Comparison of ENCODE assay signal across 8 cellular contexts in the genomic region with DNA sequence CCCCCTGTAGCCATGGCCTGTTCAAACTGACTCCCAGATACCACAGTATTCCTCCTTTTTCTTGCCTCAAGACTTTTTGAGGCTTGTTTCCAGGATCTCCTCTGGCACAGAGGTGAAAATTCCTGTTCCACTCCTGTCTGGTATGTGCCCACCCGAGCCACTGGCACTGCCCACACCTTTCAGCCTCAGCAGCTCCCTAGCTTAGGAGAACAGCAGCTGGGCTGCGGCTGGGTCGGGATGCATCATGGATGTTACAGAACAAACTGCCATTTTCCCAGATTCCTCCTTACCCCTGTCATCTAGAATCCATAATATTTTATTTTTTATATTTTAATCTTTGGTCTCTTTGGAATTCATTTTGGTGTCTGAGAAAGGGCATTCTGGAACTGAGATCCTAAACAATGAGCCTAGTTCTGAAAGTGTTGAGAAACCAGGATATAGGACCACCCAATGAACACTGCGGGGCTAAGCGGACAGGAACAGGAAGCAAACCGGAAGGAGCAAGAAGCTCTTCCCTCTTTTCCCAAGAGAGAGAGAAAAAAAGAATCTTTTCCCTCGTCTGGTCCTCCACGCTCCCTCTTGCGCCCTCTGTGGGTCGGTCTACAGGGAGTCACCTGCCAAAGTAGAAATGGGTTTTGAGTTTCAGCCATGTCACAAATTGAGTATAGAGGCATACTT. TPM values are rescaled to one million over a fixed set of nuclear protein-coding genes. Genes with fewer than 3 reads are reported as not detected.
DNase-seq lines count a peak whose midpoint lies in the region; ATAC-seq, FAIRE-seq and TF ChIP-seq lines count a peak whose summit lies in the region.

No MANE protein-coding gene starts in this region.

- TF ChIP-seq CTCF in A549 (IDR thresholded peaks at IDR 0.05): peak; percentile 80

- no peak for TF ChIP-seq POLR2A in A549 (IDR thresholded peaks at IDR 0.05; ENCODE audit: low read length)
- TF ChIP-seq POLR2A in GM12891 (IDR thresholded peaks at IDR 0.05; ENCODE audit: low read depth, low read length): no peak

- CTCF ChIA-PET in A549 (lab: Yijun Ruan, JAX): interaction anchor here (0.6 to 13.5 kb wide), 50 partner anchors 9 to 384 kb away, joined by 3 to 243 read pairs (median 4); partner anchors contain the start of genes CCDC107, CREB3, FAM221B and HRCT1

- WGBS in A549 (ENCODE audit: missing lambda C conversion rate): 18% methylated on average over 10 of the region's 10 CpGs

- H3K27ac ChIP-seq in A549: peak overlapping the region; percentile 52 to 78

- peak; percentile 65 to 68 for TF ChIP-seq RAD21 in A549 (conservative IDR thresholded peaks at IDR 0.05 in 1 of 2, IDR thresholded peaks at IDR 0.05 in 1 of 2)

- peak overlapping the region; percentile 61 for H3K4me2 ChIP-seq in A549

- TF ChIP-seq EP300 in A549 (IDR thresholded peaks at IDR 0.05): no peak

- POLR2A ChIA-PET in A549 (lab: Yijun Ruan, JAX): interaction anchor here (0.6 to 1.9 kb wide), 6 partner anchors 9 to 245 kb away, joined by 3 to 9 read pairs (median 6); partner anchors contain the start of genes CLTA and HRCT1

- DNase-seq in A549 (ENCODE audit: low read depth in 1 of 2, low spot score in 1 of 2) (peak; percentile 90 to 94), GM12891 (ENCODE audit: insufficient read length, low spot score) (peak; percentile 23), NCI-H2196 treated with DMSO at 0.1 percent for 48 hours (lab: John Stamatoyannopoulos, UW; ENCODE audit: unreplicated experiment) (peak; percentile 19), cerebellum (ENCODE audit: low spot score) (peak; percentile 88), left lobe of liver (ENCODE audit: low spot score) (peak; percentile 76)
- peak; percentile 31 for DNase-seq in activated CD4-positive, alpha-beta T cell treated with anti-CD3 and anti-CD28 coated beads for 1 hour
- peak; percentile 49 to 69 for DNase-seq in stimulated activated CD4-positive, alpha-beta T cell treated with anti-CD3 and anti-CD28 coated beads, Interleukin-4, amount 100 ng/mL, for 4 hours

- H3K9me3 ChIP-seq in A549: no peaks in the 10 kb centered on the region

- peak; percentile 84 to 95 for ATAC-seq in A549
- ATAC-seq in left lobe of liver: peak; percentile 96
- ATAC-seq in HG03045 (IDR thresholded peaks at IDR 0.05; ENCODE audit: unreplicated experiment): no peak

- H3K4me1 ChIP-seq in A549: peaks cover 4% of the 10 kb centered on the region; the same call in 1 of the 3 replicates

- H3K4me3 ChIP-seq in A549: peak overlapping the region; percentile 32

- peak; percentile 90 for FAIRE-seq in A549 (lab: Jason Lieb, UNC)
- FAIRE-seq in GM12891 (lab: Jason Lieb, UNC): peak; percentile 61

TF ChIP-seq in A549, 52 proteins besides CTCF, POLR2A, EP300 and RAD21 (continues in another document):
- no peak for TF ChIP-seq CHD4 (IDR thresholded peaks at IDR 0.05; ENCODE audit: borderline replicate concordance)
- no peak for TF ChIP-seq RCOR1 (IDR thresholded peaks at IDR 0.05; ENCODE audit: low read depth, low read length)
- TF ChIP-seq JUN (IDR thresholded peaks at IDR 0.05): 0 out of 5 replicates have a peak, but pooled peaks of 1 of the 2 experiments have one; percentile 38
- TF ChIP-seq REST (IDR thresholded peaks at IDR 0.05): no peak
- TF ChIP-seq SMC3 (IDR thresholded peaks at IDR 0.05): peak; percentile 80
- no peak for TF ChIP-seq TFCP2L1 (CRISPR knock-in tag; IDR thresholded peaks at IDR 0.05)
- 0 out of 2 replicates have a peak, but pooled peaks have one; percentile 42 for TF ChIP-seq ZSCAN20 (CRISPR knock-in tag; IDR thresholded peaks at IDR 0.05)
- no peak for TF ChIP-seq FOSL2 (IDR thresholded peaks at IDR 0.05)
- no peak for TF ChIP-seq FOSL2 (CRISPR knock-in tag; IDR thresholded peaks at IDR 0.05)

TF ChIP-seq in GM12891, 5 proteins besides CTCF, POLR2A, EP300 and RAD21:
- no peak for TF ChIP-seq PAX5 (IDR thresholded peaks at IDR 0.05; ENCODE audit: insufficient read depth, low read length, severe bottlenecking)

RNA-seq across cellular contexts. Expression of gene OR2S2, which starts 12.5 kb away (rescaled TPM):
- not detected in 2 replicates for polyA plus RNA-seq in A549 (2011; rRNA removed)
- polyA plus RNA-seq in A549 (2012; cell fraction: cytosol; rRNA removed): not detected in 2 replicates
- polyA plus RNA-seq in A549 (2012; cell fraction: nucleus; rRNA removed): not detected in 2 replicates
- polyA plus RNA-seq in A549 (2017; fragmentation: RNase III; extraction: RNeasy Plus Mini Kit Qiagen cat#74134 plus additional on column Dnase treatment): not detected in 3 replicates
- polyA minus RNA-seq in A549 (2011; rRNA and poly(A)+ RNA removed): not detected in 2 replicates
- polyA plus RNA-seq in GM12891 (2012; ENCODE audit: low read depth, missing spikeins): not detected
- not detected for total RNA-seq in cerebellum
- total RNA-seq in left lobe of liver: not detected

RNA-seq across cellular contexts. Expression of gene SPAAR, which starts 36.2 kb away (rescaled TPM):
- polyA plus RNA-seq in A549 (2011; rRNA removed) (0.05 TPM in 1 of 2 replicates, not detected in the other), A549 (2017; fragmentation: RNase III; extraction: RNeasy Plus Mini Kit Qiagen cat#74134 plus additional on column Dnase treatment) (not detected in 3 replicates)
- polyA plus RNA-seq in A549 (2012; cell fraction: cytosol; rRNA removed): 0.03 and 0.04 TPM in 2 replicates
- 0.05 and 0.10 TPM in 2 replicates for polyA plus RNA-seq in A549 (2012; cell fraction: nucleus; rRNA removed)
- not detected in 2 replicates for polyA minus RNA-seq in A549 (2011; rRNA and poly(A)+ RNA removed)
- not detected for polyA plus RNA-seq in GM12891 (2012; ENCODE audit: low read depth, missing spikeins)
- total RNA-seq in cerebellum (1.1 TPM), left lobe of liver (1.1 TPM)

RNA-seq across cellular contexts. Expression of gene HRCT1, which starts 39.5 kb away (rescaled TPM):
- polyA plus RNA-seq in A549 (2011; rRNA removed) (0.21 TPM in 1 of 2 replicates, not detected in the other), A549 (2017; fragmentation: RNase III; extraction: RNeasy Plus Mini Kit Qiagen cat#74134 plus additional on column Dnase treatment) (0.22 to 0.41 TPM in 2 of 3 replicates, not detected in the other)
- 0.32 and 0.36 TPM in 2 replicates for polyA plus RNA-seq in A549 (2012; cell fraction: cytosol; rRNA removed)
- 0.47 and 0.76 TPM in 2 replicates for polyA plus RNA-seq in A549 (2012; cell fraction: nucleus; rRNA removed)
- polyA minus RNA-seq in A549 (2011; rRNA and poly(A)+ RNA removed): not detected in 2 replicates
- not detected for polyA plus RNA-seq in GM12891 (2012; ENCODE audit: low read depth, missing spikeins)
- total RNA-seq in cerebellum (not detected), left lobe of liver (0.96 TPM)

Comparison
In these comparisons a context has a peak if more than half of its experiments do, and no peak if none do; other contexts are left out.
1. DNase-seq: peak in every context shown above with its lines; median percentile 92 in A549; 88 in cerebellum; 76 in left lobe of liver; 59 in stimulated activated CD4-positive, alpha-beta T cell treated with anti-CD3 and anti-CD28 coated beads, Interleukin-4, amount 100 ng/mL, for 4 hours; 31 in activated CD4-positive, alpha-beta T cell treated with anti-CD3 and anti-CD28 coated beads for 1 hour; 23 in GM12891; 19 in NCI-H2196 treated with DMSO at 0.1 percent for 48 hours.